In the genomic region with DNA sequence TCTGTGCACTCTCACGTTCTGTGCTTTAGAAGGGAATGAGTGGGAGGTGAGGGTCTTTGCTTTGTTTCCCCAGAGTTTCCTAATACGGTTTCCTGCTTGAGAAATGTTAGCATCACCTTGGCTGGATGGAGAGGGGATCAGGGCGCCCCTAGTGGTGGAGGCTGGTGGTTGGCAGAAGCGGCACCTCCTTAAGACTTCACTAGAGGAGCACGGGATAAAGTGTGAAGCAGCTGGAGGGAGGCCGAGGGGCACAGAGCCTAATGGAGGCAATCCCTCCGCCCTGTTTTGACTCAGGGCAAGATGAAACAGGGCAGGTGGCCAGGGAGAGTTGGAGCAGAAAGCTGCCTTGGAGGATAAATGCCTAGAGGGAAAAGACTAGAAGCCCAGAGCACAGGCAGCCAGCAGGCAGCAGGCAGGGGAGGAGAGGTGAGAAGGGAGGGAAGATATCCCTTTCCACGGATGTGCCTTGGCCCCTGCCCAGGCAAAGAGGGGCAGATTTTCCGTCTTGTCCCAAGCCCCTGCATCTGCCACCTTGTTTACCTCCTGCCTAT, we compare ENCODE assay signal across 8 cellular contexts. TPM values are rescaled to one million over a fixed set of nuclear protein-coding genes. Genes with fewer than 3 reads are reported as not detected.
A peak's percentile ranks its signal among the peaks of the same experiment; 100 is the strongest.
DNase-seq lines count a peak whose midpoint lies in the region; ATAC-seq and TF ChIP-seq lines count a peak whose summit lies in the region.

No MANE protein-coding gene starts in this region.

- no peaks in the 10 kb centered on the region for H3K9me3 ChIP-seq in neuronal stem cell (replicated peaks in 1 of 2; ENCODE audit: control insufficient read depth in 2 of 2, insufficient read depth in 1 of 2, low read depth in 1 of 2, low read length in 2 of 2)
- no peaks in the 10 kb centered on the region for H3K9me3 ChIP-seq in testis

- TF ChIP-seq CTCF in GM12875 (IDR thresholded peaks at IDR 0.05; ENCODE audit: borderline replicate concordance, insufficient read depth, low read depth, low read length), result peak; percentile 93
- peak; percentile 54 to 91 (median 66) for TF ChIP-seq CTCF in testis (IDR thresholded peaks at IDR 0.05)

- H3K18ac ChIP-seq in neuronal stem cell (ENCODE audit: low read length), result peak overlapping the region; percentile 6

- no peak overlapping the region for H4K8ac ChIP-seq in neuronal stem cell (ENCODE audit: low read depth, low read length)

- no peak overlapping the region for H3K4me2 ChIP-seq in neuronal stem cell (ENCODE audit: insufficient read depth, low read length, poor library complexity, severe bottlenecking)

- H3K4me3 ChIP-seq in GM12875 (ENCODE audit: low read depth, low read length) (no peak overlapping the region), neuronal stem cell (ENCODE audit: low read length in 2 of 2) (no peak overlapping the region), testis (no peak overlapping the region)

- no peak for TF ChIP-seq POLR2A in testis (IDR thresholded peaks at IDR 0.05)

- no peaks in the 10 kb centered on the region for H3K36me3 ChIP-seq in neuronal stem cell (replicated peaks in 1 of 2; ENCODE audit: control insufficient read depth in 2 of 2, insufficient read depth in 2 of 2, low read length in 2 of 2)
- no peaks in the 10 kb centered on the region for H3K36me3 ChIP-seq in testis (ENCODE audit: low read depth, missing control alignments)

- no peak overlapping the region for H2AFZ ChIP-seq in neuronal stem cell (ENCODE audit: low read length)

- no peak overlapping the region for H4K91ac ChIP-seq in neuronal stem cell (ENCODE audit: low read depth, low read length, poor library complexity)

- DNase-seq in 8988T (peak; percentile 75), NCI-H82 (lab: John Stamatoyannopoulos, UW) (peak; percentile 90), neuronal stem cell (ENCODE audit: low spot score) (peak; percentile 74), testis (peak; percentile 83)
- peak; percentile 76 for DNase-seq in activated CD8-positive, alpha-beta memory T cell treated with anti-CD3 and anti-CD28 coated beads, Interleukin-2, amount 50 U/mL, for 4 hours

- H2BK5ac ChIP-seq in neuronal stem cell (ENCODE audit: low read length), result no peak overlapping the region

- H3K4me1 ChIP-seq in neuronal stem cell (ENCODE audit: control insufficient read depth in 2 of 2, insufficient read depth in 1 of 2, low read depth in 1 of 2, low read length in 2 of 2), result peaks cover 1 to 7% of the 10 kb centered on the region in 2 donors
- H3K4me1 ChIP-seq in testis, result peaks cover 4% of the 10 kb centered on the region

- peak; percentile 66 for ATAC-seq in esophagus mucosa
- ATAC-seq in HG02973 (IDR thresholded peaks at IDR 0.05; ENCODE audit: unreplicated experiment), result no peak

- no peak overlapping the region for H3K4ac ChIP-seq in neuronal stem cell (ENCODE audit: low read length)

- no peak overlapping the region for H3K27ac ChIP-seq in neuronal stem cell (replicated peaks; ENCODE audit: low read length)
- no peak overlapping the region for H3K27ac ChIP-seq in testis

- no peak overlapping the region for H2BK12ac ChIP-seq in neuronal stem cell (ENCODE audit: low read length)

- no CpG with 5 or more reads among the region's 9 CpGs for WGBS in neuronal stem cell (ENCODE audit: extremely low coverage in 2 of 2, insufficient read length in 2 of 2, insufficient replicate concordance in 1 of 2), 2 donors
- WGBS in testis, 2 donors, result 14 to 15% methylated on average over 9 of the region's 9 CpGs

- no peak overlapping the region for H2AK5ac ChIP-seq in neuronal stem cell (ENCODE audit: low read depth, low read length)

- H3K79me1 ChIP-seq in neuronal stem cell (ENCODE audit: low read depth, low read length), result no peaks in the 10 kb centered on the region

- H3K9ac ChIP-seq in neuronal stem cell (ENCODE audit: low read depth, low read length, poor library complexity), result no peak overlapping the region

- intact Hi-C loops in testis (cut with DNase I; ENCODE audit: low total_unique reads), result no loop called here

- H3K14ac ChIP-seq in neuronal stem cell (ENCODE audit: low read length), result no peak overlapping the region

- no peak overlapping the region for H2BK120ac ChIP-seq in neuronal stem cell (ENCODE audit: low read depth, low read length)

- H2BK15ac ChIP-seq in neuronal stem cell (ENCODE audit: low read length), result no peak overlapping the region

- no peak overlapping the region for H3K23ac ChIP-seq in neuronal stem cell (ENCODE audit: low read depth, low read length, poor library complexity)

- H3K27me3 ChIP-seq in neuronal stem cell (ENCODE audit: control insufficient read depth in 3 of 3, insufficient read depth in 3 of 3, low read depth in 1 of 3, low read length in 3 of 3), result peaks cover 0 to 82% (median 24%) of the 10 kb centered on the region in 3 experiments
- no peaks in the 10 kb centered on the region for H3K27me3 ChIP-seq in testis

RNA-seq across cellular contexts. Expression of gene BTRC, which starts 56.0 kb away (rescaled TPM):
- total RNA-seq in esophagus mucosa (19.0 TPM), testis (10 to 100 TPM; 40.0 to 43.8 TPM)
- 8.3 TPM for polyA plus RNA-seq in neuronal stem cell (2013, experiment 1 of 2)
- 8.2 TPM for polyA plus RNA-seq in neuronal stem cell (2013, experiment 2 of 2)
- polyA plus RNA-seq in testis (ENCODE audit: insufficient read depth, low read depth, low replicate concordance), result 41.0 TPM
